Comparison of ENCODE assay signal across 8 cellular contexts in the genomic region with DNA sequence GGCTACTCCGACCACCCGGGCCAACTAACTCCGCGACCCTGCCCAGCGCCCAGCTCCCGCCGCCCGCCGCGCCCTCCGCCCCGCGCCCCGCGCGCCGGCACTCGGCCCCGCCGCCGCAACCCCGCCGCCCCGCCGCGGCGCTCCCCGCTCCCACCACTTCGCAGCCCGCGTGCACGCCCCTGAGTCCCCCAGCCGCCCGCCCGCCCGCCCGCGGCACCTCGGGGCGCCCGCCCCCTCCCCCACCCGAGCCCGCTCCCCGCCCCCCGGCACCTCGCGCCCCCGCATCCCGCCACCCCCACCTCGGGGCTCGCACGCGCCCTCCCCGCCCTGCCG. TPM values are rescaled to one million over a fixed set of nuclear protein-coding genes. Genes with fewer than 3 reads are reported as not detected.
DNase-seq lines count a peak whose midpoint lies in the region; ATAC-seq and TF ChIP-seq lines count a peak whose summit lies in the region.

No MANE protein-coding gene starts in this region.

- no peak for TF ChIP-seq EP300 in upper lobe of left lung (IDR thresholded peaks at IDR 0.05)

- H3K27ac ChIP-seq in cardiac muscle cell (no peak overlapping the region), angular gyrus (ENCODE audit: low read depth, low read length) (peak overlapping the region; percentile 72), upper lobe of left lung (peak overlapping the region; percentile 75 to 91 (median 86))

- H3K4me1 ChIP-seq in cardiac muscle cell (ENCODE audit: low read depth) (peaks cover 30% of the 10 kb centered on the region), upper lobe of left lung (peaks cover 12 to 24% (median 18%) of the 10 kb centered on the region in 4 donors)

- DNase-seq in cardiac muscle cell (ENCODE audit: low read depth in 1 of 2, low spot score in 1 of 2): no peak
- no peak for DNase-seq in Right ventricle myocardium inferior (ENCODE audit: missing footprints)
- DNase-seq in lower leg skin (ENCODE audit: low spot score in 2 of 2): no peak
- no peak for DNase-seq in upper lobe of left lung
- no peak for DNase-seq in GM19240 (ENCODE audit: insufficient read length, low spot score)
- no peak for DNase-seq in NCI-H2029 treated with DMSO at 0.1 percent for 48 hours (lab: John Stamatoyannopoulos, UW)

- ATAC-seq in Right ventricle myocardium inferior (no peak), upper lobe of left lung (ENCODE audit: low FRiP score in 2 of 2) (no peak), HG02623 (IDR thresholded peaks at IDR 0.05; ENCODE audit: unreplicated experiment) (no peak)

- H3K36me3 ChIP-seq in cardiac muscle cell (no peaks in the 10 kb centered on the region), upper lobe of left lung (no peaks in the 10 kb centered on the region)

- H3K9me3 ChIP-seq in cardiac muscle cell (ENCODE audit: low read depth): no peaks in the 10 kb centered on the region
- H3K9me3 ChIP-seq in upper lobe of left lung: no peaks in the 10 kb centered on the region

- H3K27me3 ChIP-seq in cardiac muscle cell (peaks cover 4% of the 10 kb centered on the region), upper lobe of left lung (no peaks in the 10 kb centered on the region)

- peak overlapping the region; percentile 71 for H3K4me3 ChIP-seq in cardiac muscle cell
- H3K4me3 ChIP-seq in lower leg skin (ENCODE audit: low read depth, poor library complexity, severe bottlenecking): peak overlapping the region; percentile 86
- peak overlapping the region; percentile 92 to 98 (median 95) for H3K4me3 ChIP-seq in upper lobe of left lung

- TF ChIP-seq POLR2A in lower leg skin (IDR thresholded peaks at IDR 0.05): no peak
- no peak for TF ChIP-seq POLR2A in upper lobe of left lung (IDR thresholded peaks at IDR 0.05)

- TF ChIP-seq CTCF in cardiac muscle cell (IDR thresholded peaks at IDR 0.05; ENCODE audit: low read depth, low read length): no peak
- TF ChIP-seq CTCF in lower leg skin (IDR thresholded peaks at IDR 0.05): no peak
- no peak for TF ChIP-seq CTCF in upper lobe of left lung (IDR thresholded peaks at IDR 0.05)

- intact Hi-C loops in Right ventricle myocardium inferior (cut with DNase I): loop anchor here (5.0 kb wide), 1 partner anchor 92 kb away; no protein-coding TSS in a partner anchor
- intact Hi-C loops in lower leg skin (cut with DNase I; ENCODE audit: low total_unique reads): no loop called here

- 2% methylated on average over 15 of the region's 55 CpGs; no CpG with 5 or more reads in 1 of the 2 donors for WGBS in lower leg skin, 2 donors
- no CpG with 5 or more reads among the region's 55 CpGs for WGBS in upper lobe of left lung, 2 donors

RNA-seq across cellular contexts. Expression of gene JAZF1, which starts 0.6 kb away (rescaled TPM):
- total RNA-seq in cardiac muscle cell (6.1 and 9.8 TPM in 2 replicates), Right ventricle myocardium inferior (25.6 TPM), lower leg skin (1 to 10 TPM; 4.7 to 8.1 (median 5.7) TPM), upper lobe of left lung (10 to 100 TPM in 4 of 6 donors, 1 to 10 TPM in 2; 4.2 to 19.4 (median 12.4) TPM)
- polyA plus RNA-seq in cardiac muscle cell: 11.3 and 12.3 TPM in 2 replicates
